Comparison of ENCODE assay signal across 8 cellular contexts in genomic region chr14:100305446-100306255, GRCh38. TPM values are rescaled to one million over a fixed set of nuclear protein-coding genes. Genes with fewer than 3 reads are reported as not detected.
DNase-seq lines count a peak whose midpoint lies in the region; ATAC-seq and TF ChIP-seq lines count a peak whose summit lies in the region.

No MANE protein-coding gene starts in this region.

- peak overlapping the region; percentile 82 to 83 for H3K27ac ChIP-seq in ovary

- H3K4me3 ChIP-seq in fibroblast of villous mesenchyme (ENCODE audit: low read depth, low read length) (peak overlapping the region; percentile 73), ovary (peak overlapping the region; percentile 92)

- in situ Hi-C loops in KBM-7 (cut with MboI; ENCODE audit: low pct_unique_long_range_greater_than_20kb, low sequenced_read_pairs): no loop called here

- peak overlapping the region; percentile 80 for H3K4me3 Mint-ChIP-seq in activated T-cell treated with anti-CD3 and anti-CD28 coated beads, Interleukin-2, amount 50 U/mL, for 24 hours

- ATAC-seq in GM18498 (IDR thresholded peaks at IDR 0.05; ENCODE audit: unreplicated experiment) (peak; percentile 6), GM21723 (IDR thresholded peaks at IDR 0.05; ENCODE audit: unreplicated experiment) (no peak)

- WGBS in ovary, 3 donors: 0 to 1% (median 1%) methylated on average over 36 to 80 of the region's 80 CpGs

- no peaks in the 10 kb centered on the region for H3K9me3 ChIP-seq in ovary

- H3K4me1 ChIP-seq in ovary (ENCODE audit: insufficient read depth): peaks cover 4% of the 10 kb centered on the region

- H3K36me3 Mint-ChIP-seq in activated T-cell treated with anti-CD3 and anti-CD28 coated beads, Interleukin-2, amount 50 U/mL, for 24 hours (ENCODE audit: low read depth): no peaks in the 10 kb centered on the region

- DNase-seq in KBM-7: peak; percentile 67
- peak; percentile 74 for DNase-seq in activated T-cell treated with anti-CD3 and anti-CD28 coated beads, Interleukin-2, amount 50 U/mL, for 24 hours
- no peak for DNase-seq in fibroblast of villous mesenchyme (ENCODE audit: low read depth)
- peak; percentile 52 to 79 (median 71) for DNase-seq in ovary
- no peak for DNase-seq in SHP77 (lab: John Stamatoyannopoulos, UW)
- DNase-seq in NCI-H1930 (lab: John Stamatoyannopoulos, UW): no peak

- peaks cover 25% of the 10 kb centered on the region for H3K4me1 Mint-ChIP-seq in activated T-cell treated with anti-CD3 and anti-CD28 coated beads, Interleukin-2, amount 50 U/mL, for 24 hours (ENCODE audit: low read depth)

- no peaks in the 10 kb centered on the region for H3K27me3 ChIP-seq in ovary

- intact Hi-C loops in ovary (cut with DNase I): loop anchor here in 2 of 4 donors (5.0 kb wide), 1 partner anchor 72 kb away; the partner anchor contains the start of gene WDR25 (in 2 of the 2)

- H3K36me3 ChIP-seq in ovary: no peaks in the 10 kb centered on the region

- no peak for TF ChIP-seq POLR2A in ovary (IDR thresholded peaks at IDR 0.05)

- peak overlapping the region; percentile 82 for H3K27ac Mint-ChIP-seq in activated T-cell treated with anti-CD3 and anti-CD28 coated beads, Interleukin-2, amount 50 U/mL, for 24 hours

- peaks cover 2% of the 10 kb centered on the region for H3K27me3 Mint-ChIP-seq in activated T-cell treated with anti-CD3 and anti-CD28 coated beads, Interleukin-2, amount 50 U/mL, for 24 hours

- TF ChIP-seq EP300 in ovary (IDR thresholded peaks at IDR 0.05): no peak

- no peaks in the 10 kb centered on the region for H3K9me3 Mint-ChIP-seq in activated T-cell treated with anti-CD3 and anti-CD28 coated beads, Interleukin-2, amount 50 U/mL, for 24 hours

- no peak for TF ChIP-seq CTCF in fibroblast of villous mesenchyme (IDR thresholded peaks at IDR 0.05; ENCODE audit: insufficient read depth, low read depth, low read length)
- no peak for TF ChIP-seq CTCF in ovary (IDR thresholded peaks at IDR 0.05)

RNA-seq across cellular contexts. Expression of gene SLC25A29, which starts 0.6 kb away (rescaled TPM):
- total RNA-seq in fibroblast of villous mesenchyme: 8.6 and 16.4 TPM in 2 replicates
- 100 to 1,000 TPM in 1 of 7 donors, 10 to 100 TPM in 6; 50.2 to 177 (median 72.3) TPM for total RNA-seq in ovary
- polyA plus RNA-seq in ovary: 10 to 100 TPM in 1 of 2 donors, 1 to 10 TPM in 1; 9.1 to 46.7 TPM

RNA-seq across cellular contexts. Expression of gene SLC25A47, which starts 17.5 kb away (rescaled TPM):
- total RNA-seq in fibroblast of villous mesenchyme (not detected in 2 replicates), ovary (not detected)
- not detected for polyA plus RNA-seq in ovary

Comparison
In these comparisons a context has a peak if more than half of its experiments do, and no peak if none do; other contexts are left out.
1. DNase-seq: peak in KBM-7 (single experiment), activated T-cell treated with anti-CD3 and anti-CD28 coated beads, Interleukin-2, amount 50 U/mL, for 24 hours (single experiment) and ovary (5 of 5); none in fibroblast of villous mesenchyme (single experiment), SHP77 (0 of 2) and NCI-H1930 (0 of 2).